ENCODE assay signal across 8 cellular contexts in genomic region chr3:119323401-119324107, GRCh38. TPM values are rescaled to one million over a fixed set of nuclear protein-coding genes. Genes with fewer than 3 reads are reported as not detected.
DNase-seq lines count a peak whose midpoint lies in the region; ATAC-seq, FAIRE-seq and TF ChIP-seq lines count a peak whose summit lies in the region.

No MANE protein-coding gene starts in this region.

- H3K27ac Mint-ChIP-seq in activated naive CD8-positive, alpha-beta T cell treated with anti-CD3 and anti-CD28 coated beads, Interleukin-2, amount 10 ng/mL, durations not matched to agents 7 days and 5 days = peak overlapping the region; percentile 88
- peak overlapping the region; percentile 90 for H3K27ac Mint-ChIP-seq in stimulated activated memory B cell treated with anti-CD40 and anti-IgM and Interleukin-4, amounts not matched to agents 10 μg/mL and 1 μg/mL and 100 μg/mL, for 72 hours

- no peaks in the 10 kb centered on the region for H3K36me3 ChIP-seq in kidney (ENCODE audit: control insufficient read depth in 1 of 2, insufficient read depth in 2 of 2, low read length in 2 of 2)

- intact Hi-C loops in kidney (cut with DNase I) = no loop called here

- H3K9ac ChIP-seq in kidney (ENCODE audit: low read length in 2 of 2) = peak overlapping the region; percentile 41 to 72

- ATAC-seq in GM18520 (IDR thresholded peaks at IDR 0.05; ENCODE audit: unreplicated experiment) (peak; percentile 12), HG02571 (IDR thresholded peaks at IDR 0.05; ENCODE audit: unreplicated experiment) (peak; percentile 13)
- peak; percentile 49 for ATAC-seq in activated naive CD8-positive, alpha-beta T cell treated with anti-CD3 and anti-CD28 coated beads, Interleukin-2, amount 10 ng/mL, durations not matched to agents 7 days and 5 days (ENCODE audit: low read depth)
- peak; percentile 54 for ATAC-seq in stimulated activated memory B cell treated with anti-CD40 and anti-IgM and Interleukin-4, amounts not matched to agents 10 μg/mL and 1 μg/mL and 100 μg/mL, for 72 hours

- FAIRE-seq in kidney (lab: Jason Lieb, UNC) = no peak

- peak overlapping the region; percentile 52 to 69 for H3K4me3 ChIP-seq in kidney (ENCODE audit: low read length in 2 of 2)

- DNase-seq in MV-4-11 (lab: John Stamatoyannopoulos, UW) (peak; percentile 63), kidney (no peak), occipital lobe (lab: John Stamatoyannopoulos, UW) (no peak), mucosa of gallbladder (ENCODE audit: low spot score) (no peak)
- DNase-seq in activated naive CD8-positive, alpha-beta T cell treated with anti-CD3 and anti-CD28 coated beads, Interleukin-2, amount 10 ng/mL, durations not matched to agents 7 days and 5 days = peak; percentile 61

- H3K9me3 Mint-ChIP-seq in activated naive CD8-positive, alpha-beta T cell treated with anti-CD3 and anti-CD28 coated beads, Interleukin-2, amount 10 ng/mL, durations not matched to agents 7 days and 5 days = no peaks in the 10 kb centered on the region
- no peaks in the 10 kb centered on the region for H3K9me3 Mint-ChIP-seq in stimulated activated memory B cell treated with anti-CD40 and anti-IgM and Interleukin-4, amounts not matched to agents 10 μg/mL and 1 μg/mL and 100 μg/mL, for 72 hours

- no peaks in the 10 kb centered on the region for H3K36me3 Mint-ChIP-seq in activated naive CD8-positive, alpha-beta T cell treated with anti-CD3 and anti-CD28 coated beads, Interleukin-2, amount 10 ng/mL, durations not matched to agents 7 days and 5 days
- peaks cover 7% of the 10 kb centered on the region for H3K36me3 Mint-ChIP-seq in stimulated activated memory B cell treated with anti-CD40 and anti-IgM and Interleukin-4, amounts not matched to agents 10 μg/mL and 1 μg/mL and 100 μg/mL, for 72 hours

- no peak for TF ChIP-seq CTCF in kidney (IDR thresholded peaks at IDR 0.05; ENCODE audit: borderline replicate concordance, extremely low read depth, insufficient read depth)

- peaks cover 12% of the 10 kb centered on the region for H3K4me1 Mint-ChIP-seq in activated naive CD8-positive, alpha-beta T cell treated with anti-CD3 and anti-CD28 coated beads, Interleukin-2, amount 10 ng/mL, durations not matched to agents 7 days and 5 days
- peaks cover 81% of the 10 kb centered on the region for H3K4me1 Mint-ChIP-seq in stimulated activated memory B cell treated with anti-CD40 and anti-IgM and Interleukin-4, amounts not matched to agents 10 μg/mL and 1 μg/mL and 100 μg/mL, for 72 hours

- peak overlapping the region; percentile 86 for H3K4me3 Mint-ChIP-seq in activated naive CD8-positive, alpha-beta T cell treated with anti-CD3 and anti-CD28 coated beads, Interleukin-2, amount 10 ng/mL, durations not matched to agents 7 days and 5 days
- peak overlapping the region; percentile 89 for H3K4me3 Mint-ChIP-seq in stimulated activated memory B cell treated with anti-CD40 and anti-IgM and Interleukin-4, amounts not matched to agents 10 μg/mL and 1 μg/mL and 100 μg/mL, for 72 hours

- peaks cover 5 to 8% of the 10 kb centered on the region in 2 donors for H3K4me1 ChIP-seq in kidney (ENCODE audit: control insufficient read depth in 1 of 2, insufficient read depth in 1 of 2, low read depth in 1 of 2, low read length in 2 of 2)

- peaks cover 21% of the 10 kb centered on the region for H3K27me3 Mint-ChIP-seq in activated naive CD8-positive, alpha-beta T cell treated with anti-CD3 and anti-CD28 coated beads, Interleukin-2, amount 10 ng/mL, durations not matched to agents 7 days and 5 days
- no peaks in the 10 kb centered on the region for H3K27me3 Mint-ChIP-seq in stimulated activated memory B cell treated with anti-CD40 and anti-IgM and Interleukin-4, amounts not matched to agents 10 μg/mL and 1 μg/mL and 100 μg/mL, for 72 hours

- H3K27ac ChIP-seq in kidney (ENCODE audit: low read depth in 2 of 2, low read length in 2 of 2) = peak overlapping the region; percentile 70 to 76

- no peaks in the 10 kb centered on the region for H3K9me3 ChIP-seq in kidney (ENCODE audit: control insufficient read depth in 1 of 2, low read length in 2 of 2)

- POLR2A ChIA-PET in activated naive CD8-positive, alpha-beta T cell treated with anti-CD3 and anti-CD28 coated beads, Interleukin-2, amount 10 ng/mL, durations not matched to agents 7 days and 5 days (lab: Charles Lee) = interaction anchor here (1.0 kb wide), 2 partner anchors 29 to 178 kb away, joined by 3 to 13 read pairs; partner anchors contain the start of gene ARHGAP31

RNA-seq across cellular contexts. Expression of gene ARHGAP31, which starts 29.4 kb away (rescaled TPM):
- total RNA-seq in activated naive CD8-positive, alpha-beta T cell treated with anti-CD3 and anti-CD28 coated beads, Interleukin-2, amount 10 ng/mL, durations not matched to agents 7 days and 5 days = 1 to 10 TPM; 1.6 to 1.7 TPM
- total RNA-seq in kidney = 28.7 TPM
- polyA plus RNA-seq in kidney (ENCODE audit: insufficient read depth, low read depth, low replicate concordance) = 3.2 TPM
- total RNA-seq in occipital lobe = 3.7 TPM
- total RNA-seq in mucosa of gallbladder = 22.6 TPM

Comparison
In these comparisons a context has a peak if more than half of its experiments do, and no peak if none do; other contexts are left out.
1. DNase-seq: peak in MV-4-11 (single experiment) and activated naive CD8-positive, alpha-beta T cell treated with anti-CD3 and anti-CD28 coated beads, Interleukin-2, amount 10 ng/mL, durations not matched to agents 7 days and 5 days (single experiment); none in kidney (single experiment), occipital lobe (single experiment) and mucosa of gallbladder (single experiment).
2. Peak in every context shown above with its lines, with median percentiles within 50 percentile points of each other: ATAC-seq.